14 cellular contexts compared by ENCODE assay signal in genomic region chr22:28630185-28630580, GRCh38. TPM values are rescaled to one million over a fixed set of nuclear protein-coding genes. Genes with fewer than 3 reads are reported as not detected.
A peak's percentile ranks its signal among the peaks of the same experiment; 100 is the strongest.
DNase-seq lines count a peak whose midpoint lies in the region; ATAC-seq and TF ChIP-seq lines count a peak whose summit lies in the region.
"Had no signal": no experiment of that assay in that cellular context is flagged by ENCODE, and none has a peak within 500 bp of the region (broad histone marks: within the 10 kb centered on the region; RNA-seq: fewer than 3 reads in every experiment).

No MANE protein-coding gene starts in this region.

- ATAC-seq in right cardiac atrium (no peak), HG03565 (IDR thresholded peaks at IDR 0.05; ENCODE audit: unreplicated experiment) (no peak), GM18873 (IDR thresholded peaks at IDR 0.05; ENCODE audit: low FRiP score, unreplicated experiment) (no peak)

- H3K4me3 ChIP-seq in cardiac muscle cell (no peak overlapping the region), right cardiac atrium (ENCODE audit: low read length) (no peak overlapping the region)
- H3K4me3 ChIP-seq: Peyer's patch had no signal

- H3K4me1 Mint-ChIP-seq in brain: peaks cover 30% of the 10 kb centered on the region
- H3K4me1 Mint-ChIP-seq in nephron progenitor cell: peaks cover 14% of the 10 kb centered on the region

- H3K27me3 ChIP-seq in cardiac muscle cell: no peaks in the 10 kb centered on the region
- no peaks in the 10 kb centered on the region for H3K27me3 ChIP-seq in right cardiac atrium (ENCODE audit: control insufficient read depth, insufficient read depth)
- H3K27me3 ChIP-seq: Peyer's patch had no signal

- H3K36me3 Mint-ChIP-seq in brain: peaks cover 26% of the 10 kb centered on the region
- H3K36me3 Mint-ChIP-seq in nephron progenitor cell (ENCODE audit: low read depth): peaks cover 14% of the 10 kb centered on the region

- H3K27ac Mint-ChIP-seq in brain: peak overlapping the region in 4 of 5 experiments; percentile 33 to 93 (median 69)
- peak overlapping the region; percentile 89 for H3K27ac Mint-ChIP-seq in nephron progenitor cell

- no peaks in the 10 kb centered on the region for H3K27me3 Mint-ChIP-seq in brain
- H3K27me3 Mint-ChIP-seq in nephron progenitor cell (ENCODE audit: low read depth, poor library complexity): peaks cover 2% of the 10 kb centered on the region

- DNase-seq in cardiac muscle cell (ENCODE audit: low read depth in 1 of 2, low spot score in 1 of 2) (no peak), right cardiac atrium (no peak), nephron progenitor cell (no peak), NCI-H1436 treated with DMSO at 0.1 percent for 48 hours (lab: John Stamatoyannopoulos, UW) (no peak)
- DNase-seq: C1 segment of cervical spinal cord, GDM1, NCI-H1417 treated with DMSO at 0.1 percent for 48 hours, NCI-H2029, Peyer's patch, SW 1271 had no signal

- H3K9me3 Mint-ChIP-seq in brain (no peaks in the 10 kb centered on the region), nephron progenitor cell (no peaks in the 10 kb centered on the region)

- H3K9me3 ChIP-seq in cardiac muscle cell (ENCODE audit: low read depth) (no peaks in the 10 kb centered on the region), right cardiac atrium (ENCODE audit: control insufficient read depth, low read length) (no peaks in the 10 kb centered on the region)
- H3K9me3 ChIP-seq: Peyer's patch had no signal

- TF ChIP-seq CTCF in cardiac muscle cell (IDR thresholded peaks at IDR 0.05; ENCODE audit: low read depth, low read length) (no peak), brain (conservative IDR thresholded peaks at IDR 0.05) (no peak), nephron progenitor cell (IDR thresholded peaks at IDR 0.05) (no peak)

- intact Hi-C loops in right cardiac atrium (cut with DNase I): no loop called here

- H3K27ac ChIP-seq in cardiac muscle cell: peak overlapping the region; percentile 28
- no peak overlapping the region for H3K27ac ChIP-seq in right cardiac atrium (ENCODE audit: low read length)
- H3K27ac ChIP-seq: KMS-11, Peyer's patch had no signal

- H3K4me1 ChIP-seq in cardiac muscle cell (ENCODE audit: low read depth) (no peaks in the 10 kb centered on the region), right cardiac atrium (ENCODE audit: control insufficient read depth, insufficient read depth, low read length) (no peaks in the 10 kb centered on the region)
- H3K4me1 ChIP-seq: Peyer's patch had no signal

- peak overlapping the region in 2 of 5 experiments; percentile 45 to 57 for H3K4me3 Mint-ChIP-seq in brain
- no peak overlapping the region for H3K4me3 Mint-ChIP-seq in nephron progenitor cell

- 84% methylated on average over 1 of the region's 1 CpG for WGBS in right cardiac atrium

- H3K36me3 ChIP-seq in cardiac muscle cell: no peaks in the 10 kb centered on the region
- H3K36me3 ChIP-seq: Peyer's patch had no signal

RNA-seq across cellular contexts. Expression of gene TTC28, which starts 49.5 kb away (rescaled TPM):
- 57.5 and 109 TPM in 2 replicates for total RNA-seq in cardiac muscle cell
- polyA plus RNA-seq in cardiac muscle cell: 27.3 and 35.2 TPM in 2 replicates
- 10 to 100 TPM; 18.7 to 21.1 (median 19.0) TPM for total RNA-seq in right cardiac atrium
- 5.7 TPM for polyA plus RNA-seq in right cardiac atrium
- 8.2 TPM for polyA plus RNA-seq in brain (ENCODE audit: insufficient read depth, low read depth, low replicate concordance)
